Comparison of ENCODE assay signal across 1 cellular context in the genomic region with DNA sequence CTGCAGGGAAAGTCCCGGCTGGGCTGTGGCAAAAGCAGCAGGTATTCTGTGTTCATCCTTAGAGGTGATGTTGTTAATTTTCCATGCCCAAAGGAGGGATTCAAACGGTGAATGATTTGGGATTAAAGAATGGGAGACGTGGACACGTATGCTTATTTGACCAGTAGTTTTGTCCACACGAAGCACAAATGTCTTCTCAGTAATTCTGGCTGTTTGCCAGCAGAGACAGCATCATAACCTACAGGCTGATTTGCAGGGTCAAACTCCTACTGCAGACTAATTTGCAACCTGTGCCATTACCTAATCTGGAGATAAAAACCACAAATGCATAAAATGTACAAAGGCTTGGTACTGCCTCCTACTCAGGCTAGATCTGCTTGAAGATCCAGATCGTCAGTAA.
TF ChIP-seq lines count a peak whose summit lies in the region.

No MANE protein-coding gene starts in this region.

TF ChIP-seq in K562, 482 proteins besides CTCF, POLR2A, EP300 and RAD21:
- TF ChIP-seq SRSF1 (IDR thresholded peaks at IDR 0.05; ENCODE audit: low read depth, low read length) (no peak), TAF15 (IDR thresholded peaks at IDR 0.05; ENCODE audit: low read depth, low read length) (no peak), NFIC (IDR thresholded peaks at IDR 0.05) (peak; percentile 58)
